ENCODE assay signal across 13 cellular contexts in genomic region chr2:218894168-218895157, GRCh38. TPM values are rescaled to one million over a fixed set of nuclear protein-coding genes. Genes with fewer than 3 reads are reported as not detected.
DNase-seq lines count a peak whose midpoint lies in the region; ATAC-seq, FAIRE-seq and TF ChIP-seq lines count a peak whose summit lies in the region.
"Had no signal": no experiment of that assay in that cellular context is flagged by ENCODE, and none has a peak within 500 bp of the region (broad histone marks: within the 10 kb centered on the region; RNA-seq: fewer than 3 reads in every experiment).

No MANE protein-coding gene starts in this region.

- peaks cover 46% of the 10 kb centered on the region for H3K4me1 Mint-ChIP-seq in activated CD8-positive, alpha-beta memory T cell treated with anti-CD3 and anti-CD28 coated beads, Interleukin-2, amount 10 ng/mL, durations not matched to agents 7 days and 5 days
- peaks cover 73% of the 10 kb centered on the region for H3K4me1 Mint-ChIP-seq in stimulated activated effector memory CD8-positive, alpha-beta T cell treated with anti-CD3 and anti-CD28 coated beads, Interleukin-12 subunit alpha, Interleukin-12 subunit beta, amount 100 ng/mL, for 72 hours

- no peaks in the 10 kb centered on the region for H3K27me3 ChIP-seq in OCI-LY1 (ENCODE audit: insufficient read depth, low read length)
- peaks cover 88 to 100% (median 99%) of the 10 kb centered on the region in 4 experiments for H3K27me3 ChIP-seq in H1 (replicated peaks in 1 of 4; ENCODE audit: control insufficient read depth in 3 of 4, extremely low read depth in 1 of 4, insufficient read depth in 3 of 4, low read length in 3 of 4)
- H3K27me3 ChIP-seq in upper lobe of right lung, result peaks cover 68% of the 10 kb centered on the region

- no peak for TF ChIP-seq POLR2A in H1 (IDR thresholded peaks at IDR 0.05; ENCODE audit: control extremely low read depth in 1 of 2, low read depth in 2 of 2, low read length in 2 of 2)

- H3K9me3 ChIP-seq in OCI-LY1 (ENCODE audit: low read length) (no peaks in the 10 kb centered on the region), H1 (ENCODE audit: insufficient read depth in 2 of 2, low read depth in 1 of 2, low read length in 1 of 2) (no peaks in the 10 kb centered on the region; a peak in 1 of 4 replicates), upper lobe of right lung (no peaks in the 10 kb centered on the region)

- H3K9me3 Mint-ChIP-seq in activated CD8-positive, alpha-beta memory T cell treated with anti-CD3 and anti-CD28 coated beads, Interleukin-2, amount 10 ng/mL, durations not matched to agents 7 days and 5 days (ENCODE audit: low read depth), result no peaks in the 10 kb centered on the region
- H3K9me3 Mint-ChIP-seq in stimulated activated effector memory CD8-positive, alpha-beta T cell treated with anti-CD3 and anti-CD28 coated beads, Interleukin-12 subunit alpha, Interleukin-12 subunit beta, amount 100 ng/mL, for 72 hours, result no peaks in the 10 kb centered on the region

- H4K8ac ChIP-seq in H1 (ENCODE audit: extremely low read depth, insufficient read depth, low read length), result no peak overlapping the region

- H4K5ac ChIP-seq in H1 (ENCODE audit: insufficient read length, low read depth, low read length), result no peak overlapping the region

- no peak overlapping the region for H3K56ac ChIP-seq in H1 (replicated peaks; ENCODE audit: insufficient read length, low read depth, low read length)

- ATAC-seq in activated CD8-positive, alpha-beta memory T cell treated with anti-CD3 and anti-CD28 coated beads, Interleukin-2, amount 10 ng/mL, durations not matched to agents 7 days and 5 days, result no peak
- ATAC-seq in stimulated activated effector memory CD8-positive, alpha-beta T cell treated with anti-CD3 and anti-CD28 coated beads, Interleukin-12 subunit alpha, Interleukin-12 subunit beta, amount 100 ng/mL, for 72 hours, result no peak
- ATAC-seq in upper lobe of right lung (no peak), GM21619 (IDR thresholded peaks at IDR 0.05; ENCODE audit: unreplicated experiment) (no peak), GM21737 (IDR thresholded peaks at IDR 0.05; ENCODE audit: unreplicated experiment) (no peak)

- intact Hi-C loops in upper lobe of right lung (cut with DNase I), result no loop called here

- peak overlapping the region; percentile 51 for H3K18ac ChIP-seq in H1 (ENCODE audit: extremely low read depth, low read length)

- H3K79me1 ChIP-seq in H1 (ENCODE audit: low read depth, low read length), result no peaks in the 10 kb centered on the region

- H3K4me1 ChIP-seq in OCI-LY1 (ENCODE audit: insufficient read depth, low read length, severe bottlenecking) (peaks cover 64% of the 10 kb centered on the region), H1 (replicated peaks in 1 of 4; ENCODE audit: control insufficient read depth in 3 of 4, insufficient read depth in 4 of 4, low read length in 3 of 4) (peaks cover 3 to 49% (median 19%) of the 10 kb centered on the region in 4 experiments), upper lobe of right lung (peaks cover 18% of the 10 kb centered on the region)

- POLR2A ChIA-PET in H1 (lab: Charles Lee; ENCODE audit: partially characterized antibody), result interaction anchor here (0.8 kb wide), 1 partner anchor 10 kb away, joined by 4 read pairs; no protein-coding TSS in a partner anchor

- H3K23me2 ChIP-seq in H1 (ENCODE audit: low read depth, low read length), result peaks cover 4% of the 10 kb centered on the region; the same call in 1 of the 2 replicates

- no peaks in the 10 kb centered on the region for H4K20me1 ChIP-seq in OCI-LY1 (ENCODE audit: insufficient read depth, low read length)
- H4K20me1 ChIP-seq in H1 (replicated peaks in 1 of 2; ENCODE audit: control insufficient read depth in 1 of 2, insufficient read depth in 2 of 2, low read length in 2 of 2), result peaks cover 11 to 15% of the 10 kb centered on the region in 2 experiments

- no peaks in the 10 kb centered on the region for H3K9me2 ChIP-seq in OCI-LY1 (ENCODE audit: low read depth, low read length)

- 36% methylated on average over 14 of the region's 16 CpGs; no CpG with 5 or more reads in 1 of the 2 experiments for WGBS in H1 (ENCODE audit: extremely low coverage in 1 of 2, insufficient coverage in 1 of 2, insufficient read length in 1 of 2, insufficient replicate concordance in 2 of 2, low coverage in 1 of 2, low lambda C conversion rate in 2 of 2, missing lambda C conversion rate in 1 of 2), 2 experiments

- peaks cover 64% of the 10 kb centered on the region for H3K27me3 Mint-ChIP-seq in activated CD8-positive, alpha-beta memory T cell treated with anti-CD3 and anti-CD28 coated beads, Interleukin-2, amount 10 ng/mL, durations not matched to agents 7 days and 5 days

- no peak for TF ChIP-seq EP300 in H1 (IDR thresholded peaks at IDR 0.05; ENCODE audit: borderline replicate concordance in 1 of 2, low read depth in 2 of 2, low read length in 2 of 2)

- H3K4me2 ChIP-seq in OCI-LY1 (ENCODE audit: low read length) (peak overlapping the region; percentile 83), H1 (ENCODE audit: insufficient read depth in 1 of 2, low read depth in 2 of 2, low read length in 2 of 2) (peak overlapping the region; percentile 40 to 50; a peak in 3 of 4 replicates)

- H3K4me3 Mint-ChIP-seq in activated CD8-positive, alpha-beta memory T cell treated with anti-CD3 and anti-CD28 coated beads, Interleukin-2, amount 10 ng/mL, durations not matched to agents 7 days and 5 days, result no peak overlapping the region
- peak overlapping the region; percentile 62 for H3K4me3 Mint-ChIP-seq in stimulated activated effector memory CD8-positive, alpha-beta T cell treated with anti-CD3 and anti-CD28 coated beads, Interleukin-12 subunit alpha, Interleukin-12 subunit beta, amount 100 ng/mL, for 72 hours

- TF ChIP-seq RAD21 in H1 (IDR thresholded peaks at IDR 0.05 in 1 of 2, conservative IDR thresholded peaks at IDR 0.05 in 1 of 2; ENCODE audit: low read depth in 2 of 2, low read length in 2 of 2), result no peak

- no peak overlapping the region; the same call in 1 of the 2 replicates for H2BK5ac ChIP-seq in H1 (ENCODE audit: low read depth, low read length)

- no peak overlapping the region for H3K4ac ChIP-seq in H1 (replicated peaks; ENCODE audit: insufficient read length, low read depth, low read length)

- 0 out of 2 replicates have a peak overlapping the region, but pooled peaks have one; percentile 72 for H2BK15ac ChIP-seq in H1 (ENCODE audit: low read length)

- H3K36me3 ChIP-seq in OCI-LY1 (ENCODE audit: insufficient read depth, low read length) (0 out of 2 replicates have a peak, but pooled peaks cover 7% of the 10 kb centered on the region), H1 (ENCODE audit: control insufficient read depth in 2 of 4, insufficient read depth in 4 of 4, low read length in 3 of 4) (no peaks in the 10 kb centered on the region), upper lobe of right lung (no peaks in the 10 kb centered on the region)

- H3K79me2 ChIP-seq in OCI-LY1 (ENCODE audit: insufficient read depth, low read length) (no peaks in the 10 kb centered on the region), H1 (ENCODE audit: control insufficient read depth in 1 of 2, insufficient read depth in 2 of 2, low read length in 2 of 2) (no peaks in the 10 kb centered on the region)

- peak overlapping the region; percentile 62 for H3K4me3 ChIP-seq in OCI-LY1 (ENCODE audit: low read depth, low read length, poor library complexity, severe bottlenecking)
- H3K4me3 ChIP-seq in H1 (ENCODE audit: extremely low read depth in 1 of 4, insufficient read depth in 2 of 4, low read depth in 3 of 4, low read length in 4 of 4), result peak overlapping the region in 1 of 4 experiments; percentile 9; a peak in 1 of 8 replicates
- no peak overlapping the region for H3K4me3 ChIP-seq in upper lobe of right lung

- no peak overlapping the region for H4K91ac ChIP-seq in H1 (replicated peaks; ENCODE audit: insufficient read length, low read length)

- FAIRE-seq in H1 (lab: Jason Lieb, UNC), result no peak

- peak overlapping the region; percentile 87; the same call in 1 of the 2 replicates for H2BK12ac ChIP-seq in H1 (ENCODE audit: low read depth, low read length)

- no peak overlapping the region for H3K23ac ChIP-seq in H1 (ENCODE audit: insufficient read length)

- H2AFZ ChIP-seq in OCI-LY1 (ENCODE audit: low read length), result no peak overlapping the region
- no peak overlapping the region for H2AFZ ChIP-seq in H1 (ENCODE audit: low read length)

- no peak for TF ChIP-seq CTCF in OCI-LY1 (IDR thresholded peaks at IDR 0.05; ENCODE audit: low read length)
- no peak for TF ChIP-seq CTCF in H1 (IDR thresholded peaks at IDR 0.05; ENCODE audit: control extremely low read depth in 1 of 3, insufficient read depth in 1 of 3, low read depth in 1 of 3, low read length in 3 of 3)
- no peak for TF ChIP-seq CTCF in upper lobe of right lung (IDR thresholded peaks at IDR 0.05)

- H2AK5ac ChIP-seq in H1 (ENCODE audit: low read depth, low read length), result peak overlapping the region; percentile 1; the same call in 1 of the 2 replicates

- H3K9ac ChIP-seq in OCI-LY1 (ENCODE audit: low read length) (peak overlapping the region; percentile 69; the same call in 1 of the 2 replicates), H1 (replicated peaks in 1 of 4; ENCODE audit: extremely low read depth in 1 of 4, low read depth in 3 of 4, low read length in 3 of 4) (no peak overlapping the region)

- no peak overlapping the region for H2BK120ac ChIP-seq in H1 (replicated peaks; ENCODE audit: low read depth, low read length)

- CTCF ChIA-PET in activated CD8-positive, alpha-beta memory T cell treated with anti-CD3 and anti-CD28 coated beads, Interleukin-2, amount 10 ng/mL, durations not matched to agents 7 days and 5 days (lab: Charles Lee), result interaction anchor here (1.0 to 15.0 kb wide), 3 partner anchors 13 to 47 kb away, joined by 3 to 735 read pairs (median 6); partner anchors contain the start of gene WNT10A
- CTCF ChIA-PET in H1 (lab: Charles Lee; ENCODE audit: partially characterized antibody), result interaction anchor here (0.6 to 17.9 kb wide), 11 partner anchors 13 to 108 kb away, joined by 3 to 783 read pairs (median 8); partner anchors contain the start of genes WNT10A and WNT6

- no peak overlapping the region for H3K14ac ChIP-seq in H1 (ENCODE audit: insufficient read length)

- peak; percentile 37 for DNase-seq in activated CD8-positive, alpha-beta memory T cell treated with anti-CD3 and anti-CD28 coated beads, Interleukin-2, amount 10 ng/mL, durations not matched to agents 7 days and 5 days
- DNase-seq in activated CD8-positive, alpha-beta memory T cell treated with anti-CD3 and anti-CD28 coated beads, Interleukin-2, amount 50 U/mL, for 4 hours, result no peak
- DNase-seq in H1 (ENCODE audit: low read depth in 1 of 2, low spot score in 2 of 2), result no peak
- DNase-seq in stimulated activated effector memory CD8-positive, alpha-beta T cell treated with anti-CD3 and anti-CD28 coated beads, Interleukin-12 subunit alpha, Interleukin-12 subunit beta, amount 100 ng/mL, for 72 hours (ENCODE audit: low spot score in 2 of 2), result no peak
- no peak for DNase-seq in upper lobe of right lung
- DNase-seq: anterior cingulate cortex, IMR-90, NCI-H748 treated with DMSO at 0.1 percent for 48 hours had no signal

- H2BK20ac ChIP-seq in H1 (ENCODE audit: low read length), result 0 out of 2 replicates have a peak overlapping the region, but pooled peaks have one; percentile 48

- H3K27ac Mint-ChIP-seq in activated CD8-positive, alpha-beta memory T cell treated with anti-CD3 and anti-CD28 coated beads, Interleukin-2, amount 10 ng/mL, durations not matched to agents 7 days and 5 days, result no peak overlapping the region
- H3K27ac Mint-ChIP-seq in stimulated activated effector memory CD8-positive, alpha-beta T cell treated with anti-CD3 and anti-CD28 coated beads, Interleukin-12 subunit alpha, Interleukin-12 subunit beta, amount 100 ng/mL, for 72 hours, result peak overlapping the region; percentile 89

- H3F3A ChIP-seq in OCI-LY1 (ENCODE audit: insufficient read depth, low read length), result no peaks in the 10 kb centered on the region

- peak overlapping the region; percentile 77 for H3K27ac ChIP-seq in OCI-LY1 (ENCODE audit: low read depth, low read length, poor library complexity, severe bottlenecking)
- H3K27ac ChIP-seq in H1 (ENCODE audit: low read depth, low read length), result no peak overlapping the region
- H3K27ac ChIP-seq in upper lobe of right lung, result no peak overlapping the region

- H3K36me3 Mint-ChIP-seq in activated CD8-positive, alpha-beta memory T cell treated with anti-CD3 and anti-CD28 coated beads, Interleukin-2, amount 10 ng/mL, durations not matched to agents 7 days and 5 days, result no peaks in the 10 kb centered on the region
- H3K36me3 Mint-ChIP-seq in stimulated activated effector memory CD8-positive, alpha-beta T cell treated with anti-CD3 and anti-CD28 coated beads, Interleukin-12 subunit alpha, Interleukin-12 subunit beta, amount 100 ng/mL, for 72 hours, result peaks cover 62% of the 10 kb centered on the region

RNA-seq across cellular contexts. Expression of gene WNT10A, which starts 13.8 kb away (rescaled TPM):
- under 1 TPM; 0.23 to 0.35 TPM for total RNA-seq in activated CD8-positive, alpha-beta memory T cell treated with anti-CD3 and anti-CD28 coated beads, Interleukin-2, amount 10 ng/mL, durations not matched to agents 7 days and 5 days
- total RNA-seq in H1 (2021; fragmentation: NEBNext Ultra II Directional; extraction: Animal tissue kit (Norgen Biotek cat#: 25700)), result not detected in 2 replicates
- 0.05 TPM in 1 of 2 replicates, not detected in the other for polyA plus RNA-seq in H1 (2011; rRNA removed)
- polyA plus RNA-seq in H1 (2011; cell fraction: cytosol; rRNA removed), result 0.03 TPM
- polyA plus RNA-seq in H1 (2011; cell fraction: nucleus; rRNA removed), result not detected
- polyA plus RNA-seq in H1 (2012, experiment 1 of 2), result not detected in 4 replicates
- not detected for polyA plus RNA-seq in H1 (2012, experiment 2 of 2)
- polyA plus RNA-seq in H1 (2013, experiment 1 of 2), result not detected
- polyA plus RNA-seq in H1 (2013, experiment 2 of 2), result not detected
- not detected in 2 replicates for polyA minus RNA-seq in H1 (2011; rRNA and poly(A)+ RNA removed)
- not detected for polyA minus RNA-seq in H1 (2011; cell fraction: cytosol; rRNA and poly(A)+ RNA removed)
- 0.20 TPM for polyA minus RNA-seq in H1 (2011; cell fraction: nucleus; rRNA and poly(A)+ RNA removed)
- total RNA-seq in upper lobe of right lung, result 0.90 TPM
- total RNA-seq: IMR-90, mesenteric fat pad had no signal
- polyA plus RNA-seq: BJ, IMR-90 had no signal

RNA-seq across cellular contexts. Expression of gene WNT6, which starts 34.9 kb away (rescaled TPM):
- not detected for total RNA-seq in activated CD8-positive, alpha-beta memory T cell treated with anti-CD3 and anti-CD28 coated beads, Interleukin-2, amount 10 ng/mL, durations not matched to agents 7 days and 5 days
- total RNA-seq in H1 (2021; fragmentation: NEBNext Ultra II Directional; extraction: Animal tissue kit (Norgen Biotek cat#: 25700)), result not detected in 2 replicates
- not detected in 2 replicates for polyA plus RNA-seq in H1 (2011; rRNA removed)
- polyA plus RNA-seq in H1 (2011; cell fraction: cytosol; rRNA removed), result not detected
- not detected for polyA plus RNA-seq in H1 (2011; cell fraction: nucleus; rRNA removed)
- not detected in 4 replicates for polyA plus RNA-seq in H1 (2012, experiment 1 of 2)
- not detected for polyA plus RNA-seq in H1 (2012, experiment 2 of 2)
- not detected for polyA plus RNA-seq in H1 (2013, experiment 1 of 2)
- polyA plus RNA-seq in H1 (2013, experiment 2 of 2), result not detected
- not detected in 2 replicates for polyA minus RNA-seq in H1 (2011; rRNA and poly(A)+ RNA removed)
- not detected for polyA minus RNA-seq in H1 (2011; cell fraction: cytosol; rRNA and poly(A)+ RNA removed)
- polyA minus RNA-seq in H1 (2011; cell fraction: nucleus; rRNA and poly(A)+ RNA removed), result not detected
- total RNA-seq in upper lobe of right lung, result not detected
- total RNA-seq: IMR-90 had no signal
- polyA plus RNA-seq: BJ, IMR-90 had no signal
